ENCODE assay signal across 8 cellular contexts in genomic region chr12:107695772-107696171, GRCh38. TPM values are rescaled to one million over a fixed set of nuclear protein-coding genes. Genes with fewer than 3 reads are reported as not detected.
DNase-seq lines count a peak whose midpoint lies in the region; FAIRE-seq and TF ChIP-seq lines count a peak whose summit lies in the region.
"Not testable (repeated sequence)": the region's sequence is repeated elsewhere in the genome, so short reads cannot be mapped to it uniquely, and the experiment has no call there.

No MANE protein-coding gene starts in this region.

- H3K9ac ChIP-seq in parathyroid adenoma = not testable (repeated sequence)

- H3K4me3 ChIP-seq in bronchial epithelial cell (ENCODE audit: low read depth, low read length); parathyroid adenoma (ENCODE audit: low read depth, low read length): not testable (repeated sequence)

- FAIRE-seq in bronchial epithelial cell (lab: Jason Lieb, UNC) = not testable (repeated sequence)

- H3K27me3 ChIP-seq in bronchial epithelial cell (ENCODE audit: control insufficient read depth, insufficient read depth, low read length); parathyroid adenoma (ENCODE audit: control insufficient read depth, insufficient read depth, low read length): not testable (repeated sequence)

- not testable (repeated sequence) for H3K4me3 Mint-ChIP-seq in IgD-negative memory B cell

- not testable (repeated sequence) for H3K4me2 ChIP-seq in parathyroid adenoma (ENCODE audit: low read length)

- not testable (repeated sequence) for H3K4me1 ChIP-seq in parathyroid adenoma

- peaks cover 0 to 13% (median 0%) of the 10 kb centered on the region in 3 donors for H3K9me3 Mint-ChIP-seq in IgD-negative memory B cell

- H3K27me3 Mint-ChIP-seq in IgD-negative memory B cell = not testable (repeated sequence)

- not testable (repeated sequence) for H2AFZ ChIP-seq in parathyroid adenoma

- TF ChIP-seq CTCF in AG09319 (IDR thresholded peaks at IDR 0.05; ENCODE audit: low read depth, low read length) = peak; percentile 11
- peak; percentile 18 for TF ChIP-seq CTCF in bronchial epithelial cell (IDR thresholded peaks at IDR 0.05; ENCODE audit: insufficient read depth, low read length, severe bottlenecking)
- peak; percentile 20 for TF ChIP-seq CTCF in parathyroid adenoma (IDR thresholded peaks at IDR 0.05)

- peaks cover 22% of the 10 kb centered on the region for H3K36me3 Mint-ChIP-seq in IgD-negative memory B cell

- peak overlapping the region in 2 of 3 donors; percentile 46 to 78 for H3K27ac Mint-ChIP-seq in IgD-negative memory B cell

- not testable (repeated sequence) for H3K9me3 ChIP-seq in parathyroid adenoma (ENCODE audit: control insufficient read depth, low read length)

- H3K4me1 Mint-ChIP-seq in IgD-negative memory B cell = not testable (repeated sequence)

- H3K27ac ChIP-seq in parathyroid adenoma = not testable (repeated sequence)

- H3K79me2 ChIP-seq in parathyroid adenoma = not testable (repeated sequence)

- peaks cover 28% of the 10 kb centered on the region for H3K36me3 ChIP-seq in bronchial epithelial cell (ENCODE audit: control insufficient read depth, insufficient read depth, low read length)
- not testable (repeated sequence) for H3K36me3 ChIP-seq in parathyroid adenoma (ENCODE audit: control insufficient read depth, insufficient read depth, low read length)

- not testable (repeated sequence) for DNase-seq in AG09319 (ENCODE audit: extremely low read depth, low read depth)
- peak; percentile 27 for DNase-seq in EL
- DNase-seq in NCI-H82 (lab: John Stamatoyannopoulos, UW) = peak; percentile 21
- peak; percentile 22 for DNase-seq in SW480 (ENCODE audit: low spot score)
- DNase-seq in bronchial epithelial cell (ENCODE audit: low read depth) = peak; percentile 48
- peak; percentile 7 for DNase-seq in glomerular visceral epithelial cell (ENCODE audit: extremely low spot score)

RNA-seq across cellular contexts. Expression of gene PWP1, which starts 10.2 kb away (rescaled TPM):
- polyA plus RNA-seq in IgD-negative memory B cell = 111 TPM
- 67.2 and 92.1 TPM in 2 replicates for total RNA-seq in bronchial epithelial cell
